8 cellular contexts compared by ENCODE assay signal in genomic region chr5:172833691-172834569, GRCh38. TPM values are rescaled to one million over a fixed set of nuclear protein-coding genes. Genes with fewer than 3 reads are reported as not detected.
DNase-seq lines count a peak whose midpoint lies in the region; ATAC-seq and TF ChIP-seq lines count a peak whose summit lies in the region.

Gene ERGIC1, plus strand, starts transcription at chr5:172834251. Its CDS starts 163 bp downstream, at chr5:172834414.

- H4K20me1 ChIP-seq in MM.1S (ENCODE audit: insufficient read depth, low read length): no peaks in the 10 kb centered on the region

- H3K4me1 Mint-ChIP-seq in T-helper 2 cell treated with Interferon-gamma antibody and Interleukin-4, amounts not matched to agents 5 μg/mL and 100 μg/mL, for 36 hours (ENCODE audit: low read depth): peaks cover 23% of the 10 kb centered on the region

- no peak for TF ChIP-seq CTCF in GM10266 (IDR thresholded peaks at IDR 0.05; ENCODE audit: control insufficient read depth, insufficient read depth, low read depth, missing control alignments)
- TF ChIP-seq CTCF in MM.1S (IDR thresholded peaks at IDR 0.05; ENCODE audit: low read length): peak; percentile 2; the same call in 1 of the 2 replicates
- TF ChIP-seq CTCF in ascending aorta (IDR thresholded peaks at IDR 0.05): no peak
- TF ChIP-seq CTCF in psoas muscle (IDR thresholded peaks at IDR 0.05): no peak

- peak within 1 kb of the TSS; percentile 67; the same call in 1 of the 2 replicates for H2AFZ ChIP-seq in MM.1S (ENCODE audit: low read length)

- no peaks in the 10 kb centered on the region for H3K9me3 Mint-ChIP-seq in T-helper 2 cell treated with Interferon-gamma antibody and Interleukin-4, amounts not matched to agents 5 μg/mL and 100 μg/mL, for 36 hours

- peak within 1 kb of the TSS; percentile 98 for H3K27ac ChIP-seq in MM.1S (ENCODE audit: low read length)
- peak within 1 kb of the TSS; percentile 86 to 89 for H3K27ac ChIP-seq in ascending aorta
- peak within 1 kb of the TSS; percentile 79 for H3K27ac ChIP-seq in right cardiac atrium (ENCODE audit: low read length)
- H3K27ac ChIP-seq in psoas muscle: peak within 1 kb of the TSS; percentile 82
- peak within 1 kb of the TSS; percentile 43 to 96 for H3K27ac ChIP-seq in aorta (ENCODE audit: low read depth in 1 of 2, low read length in 2 of 2)

- H3K4me2 ChIP-seq in MM.1S (ENCODE audit: low read depth, low read length): peak within 1 kb of the TSS; percentile 94

- ATAC-seq in right cardiac atrium (peak; percentile 91 to 92), psoas muscle (peak; percentile 90 to 97 (median 92)), aorta (ENCODE audit: low FRiP score) (peak; percentile 92)

- H3K9ac ChIP-seq in MM.1S (ENCODE audit: low read length): peak within 1 kb of the TSS; percentile 96

- peaks cover 3% of the 10 kb centered on the region for H3K36me3 Mint-ChIP-seq in T-helper 2 cell treated with Interferon-gamma antibody and Interleukin-4, amounts not matched to agents 5 μg/mL and 100 μg/mL, for 36 hours (ENCODE audit: low read depth)

- H3K27me3 Mint-ChIP-seq in T-helper 2 cell treated with Interferon-gamma antibody and Interleukin-4, amounts not matched to agents 5 μg/mL and 100 μg/mL, for 36 hours (ENCODE audit: low read depth): no peaks in the 10 kb centered on the region

- H3K27me3 ChIP-seq in HAP-1 (ENCODE audit: low read depth) (no peaks in the 10 kb centered on the region), MM.1S (replicated peaks; ENCODE audit: insufficient read depth, low read length) (no peaks in the 10 kb centered on the region), ascending aorta (no peaks in the 10 kb centered on the region), right cardiac atrium (ENCODE audit: control insufficient read depth, insufficient read depth) (no peaks in the 10 kb centered on the region), psoas muscle (ENCODE audit: insufficient read depth in 3 of 3, low read length in 2 of 3) (no peaks in the 10 kb centered on the region), aorta (ENCODE audit: control insufficient read depth in 1 of 2, insufficient read depth in 2 of 2, low read length in 1 of 2) (no peaks in the 10 kb centered on the region)

- H3K9me2 ChIP-seq in MM.1S (replicated peaks; ENCODE audit: insufficient read depth, low read length): no peaks in the 10 kb centered on the region

- H3K9me3 ChIP-seq in HAP-1: no peaks in the 10 kb centered on the region
- H3K9me3 ChIP-seq in MM.1S (replicated peaks; ENCODE audit: insufficient read depth, low read length): no peaks in the 10 kb centered on the region
- no peaks in the 10 kb centered on the region for H3K9me3 ChIP-seq in ascending aorta
- H3K9me3 ChIP-seq in right cardiac atrium (ENCODE audit: control insufficient read depth, low read length): no peaks in the 10 kb centered on the region
- H3K9me3 ChIP-seq in psoas muscle: no peaks in the 10 kb centered on the region
- no peaks in the 10 kb centered on the region for H3K9me3 ChIP-seq in aorta (ENCODE audit: control insufficient read depth, low read length)

- H3F3A ChIP-seq in MM.1S (ENCODE audit: insufficient read depth, low read length): peaks cover 36% of the 10 kb centered on the region

- WGBS in right cardiac atrium: 2% methylated on average over 66 of the region's 66 CpGs
- WGBS in psoas muscle, 3 donors: 1 to 5% (median 2%) methylated on average over 24 to 66 of the region's 66 CpGs
- 2 to 4% methylated on average over 20 to 66 of the region's 66 CpGs for WGBS in aorta, 2 donors

- H3K4me3 ChIP-seq in HAP-1: peak within 1 kb of the TSS; percentile 63
- H3K4me3 ChIP-seq in MM.1S (ENCODE audit: low read length): peak within 1 kb of the TSS; percentile 99
- H3K4me3 ChIP-seq in ascending aorta: peak within 1 kb of the TSS; percentile 81 to 95
- peak within 1 kb of the TSS; percentile 89 for H3K4me3 ChIP-seq in right cardiac atrium (ENCODE audit: low read length)
- peak within 1 kb of the TSS; percentile 88 for H3K4me3 ChIP-seq in psoas muscle
- H3K4me3 ChIP-seq in aorta (ENCODE audit: low read length in 2 of 2): peak within 1 kb of the TSS; percentile 77 to 98

- H3K27ac Mint-ChIP-seq in T-helper 2 cell treated with Interferon-gamma antibody and Interleukin-4, amounts not matched to agents 5 μg/mL and 100 μg/mL, for 36 hours: peak within 1 kb of the TSS; percentile 80

- H3K79me2 ChIP-seq in MM.1S (ENCODE audit: low read length): peaks cover 46% of the 10 kb centered on the region

- H3K4me3 Mint-ChIP-seq in T-helper 2 cell treated with Interferon-gamma antibody and Interleukin-4, amounts not matched to agents 5 μg/mL and 100 μg/mL, for 36 hours: peak within 1 kb of the TSS; percentile 88

- in situ Hi-C loops in HAP-1 (cut with MboI; ENCODE audit: low sequenced_read_pairs): no loop called here

- H3K4me1 ChIP-seq in HAP-1 (no peaks in the 10 kb centered on the region; the same call in none of the 2 replicates), MM.1S (ENCODE audit: low read length) (peaks cover 26% of the 10 kb centered on the region), ascending aorta (peaks cover 0 to 31% of the 10 kb centered on the region in 2 donors), right cardiac atrium (ENCODE audit: control insufficient read depth, insufficient read depth, low read length) (peaks cover 3% of the 10 kb centered on the region), psoas muscle (peaks cover 40% of the 10 kb centered on the region), aorta (ENCODE audit: control insufficient read depth in 1 of 2, insufficient read depth in 2 of 2, low read length in 2 of 2) (peaks cover 0 to 6% of the 10 kb centered on the region in 2 donors)

- H3K36me3 ChIP-seq in HAP-1 (replicated peaks) (0 out of 2 replicates have a peak, but pooled peaks cover 5% of the 10 kb centered on the region), MM.1S (replicated peaks; ENCODE audit: insufficient read depth, low read length) (0 out of 2 replicates have a peak, but pooled peaks cover 4% of the 10 kb centered on the region), ascending aorta (peaks cover 0 to 2% of the 10 kb centered on the region in 2 donors), psoas muscle (ENCODE audit: insufficient read depth in 1 of 2, low read depth in 1 of 2) (no peaks in the 10 kb centered on the region), aorta (ENCODE audit: control insufficient read depth in 1 of 2, insufficient read depth in 2 of 2, low read length in 1 of 2) (no peaks in the 10 kb centered on the region)

- DNase-seq in GM10266 (ENCODE audit: extremely low spot score): peak; percentile 92
- peak; percentile 65 to 91 for DNase-seq in HAP-1 (ENCODE audit: low spot score in 2 of 2)
- DNase-seq in MM.1S: peak; percentile 87
- DNase-seq in T-helper 2 cell treated with Interferon-gamma antibody and Interleukin-4, amounts not matched to agents 5 μg/mL and 100 μg/mL, for 36 hours (ENCODE audit: low spot score): peak; percentile 81
- DNase-seq in ascending aorta (ENCODE audit: low spot score in 2 of 2): peak in 1 of 2 donors; percentile 92
- DNase-seq in right cardiac atrium: peak; percentile 90 to 96 (median 95)
- peak; percentile 91 to 94 for DNase-seq in psoas muscle
- DNase-seq in aorta: peak; percentile 93 to 95

- intact Hi-C loops in ascending aorta (cut with DNase I): loop anchor here (1.0 to 2.0 kb wide), 3 partner anchors 21 to 61 kb away; no protein-coding TSS in a partner anchor
- intact Hi-C loops in right cardiac atrium (cut with DNase I): loop anchor here in 1 of 4 donors (10.0 kb wide), 1 partner anchor 59 kb away; the partner anchor contains the start of gene DUSP1
- intact Hi-C loops in psoas muscle (cut with DNase I): loop anchor here (2.0 to 5.0 kb wide), 2 partner anchors 47 to 67 kb away; no protein-coding TSS in a partner anchor
- intact Hi-C loops in aorta (cut with DNase I): loop anchor here (2.0 to 5.0 kb wide), 2 partner anchors 21 to 37 kb away; no protein-coding TSS in a partner anchor

RNA-seq across cellular contexts. Expression of gene ERGIC1, which starts in this region (rescaled TPM):
- total RNA-seq in ascending aorta: 184 TPM
- total RNA-seq in right cardiac atrium: 10 to 100 TPM; 75.7 to 96.8 (median 86.9) TPM
- 73.1 TPM for polyA plus RNA-seq in right cardiac atrium
- total RNA-seq in psoas muscle: 10 to 100 TPM; 49.9 to 86.5 (median 53.7) TPM
- 100 to 1,000 TPM in 1 of 3 donors, 10 to 100 TPM in 2; 50.5 to 116 (median 60.1) TPM for polyA plus RNA-seq in psoas muscle
- 100 to 1,000 TPM; 135 to 170 TPM for total RNA-seq in aorta
- polyA plus RNA-seq in aorta: 100 to 1,000 TPM; 122 to 125 TPM
